ENCODE assay signal across 17 cellular contexts in the genomic region with DNA sequence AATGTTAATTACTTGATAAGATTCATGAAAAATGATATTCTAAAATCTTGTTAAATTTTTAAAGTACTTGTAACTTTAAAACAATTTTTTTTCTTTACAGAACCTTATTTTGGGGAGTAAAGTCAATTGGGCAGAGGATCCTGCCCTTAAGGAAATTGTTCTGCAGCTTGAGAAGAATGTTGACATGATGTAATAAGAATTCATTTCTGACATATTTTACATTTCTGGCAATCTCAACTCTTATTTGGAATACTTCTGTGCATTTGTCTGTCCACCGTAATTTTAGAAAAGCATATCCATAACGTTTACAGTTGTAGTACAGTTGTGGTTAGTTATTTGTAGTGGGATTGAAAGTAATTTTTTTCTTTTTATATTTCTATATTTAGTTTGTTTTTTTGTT. TPM values are rescaled to one million over a fixed set of nuclear protein-coding genes. Genes with fewer than 3 reads are reported as not detected.
DNase-seq lines count a peak whose midpoint lies in the region; ATAC-seq and TF ChIP-seq lines count a peak whose summit lies in the region.
"Had no signal": no experiment of that assay in that cellular context is flagged by ENCODE, and none has a peak within 500 bp of the region (broad histone marks: within the 10 kb centered on the region; RNA-seq: fewer than 3 reads in every experiment).

No MANE protein-coding gene starts in this region.

- H3K4me3 Mint-ChIP-seq in chondrocyte (ENCODE audit: unreplicated experiment) = no peak overlapping the region
- H3K4me3 Mint-ChIP-seq: CD8-positive, alpha-beta T cell had no signal

- H3K27ac ChIP-seq in GM23248 (no peak overlapping the region), tibial artery (no peak overlapping the region)
- H3K27ac ChIP-seq: BLaER1 treated with 17β-estradiol and CSF1 and Interleukin-3, amounts not matched to agents 10 nM and 100 nM had no signal

- H3K4me2 ChIP-seq in GM23248 (ENCODE audit: unreplicated experiment) = no peak overlapping the region
- H3K4me2 ChIP-seq: BLaER1 treated with 17β-estradiol and CSF1 and Interleukin-3, amounts not matched to agents 10 nM and 100 nM had no signal

- H3K9me2 ChIP-seq in GM23248 (ENCODE audit: insufficient read depth) = no peaks in the 10 kb centered on the region

- no peaks in the 10 kb centered on the region for H3K36me3 Mint-ChIP-seq in chondrocyte (ENCODE audit: low read depth)
- H3K36me3 Mint-ChIP-seq: CD8-positive, alpha-beta T cell had no signal

- H3K27me3 Mint-ChIP-seq in chondrocyte (ENCODE audit: low read depth) = no peaks in the 10 kb centered on the region

- no peaks in the 10 kb centered on the region for H4K20me1 ChIP-seq in GM23248 (ENCODE audit: insufficient read depth)
- H4K20me1 ChIP-seq: BLaER1 treated with 17β-estradiol and CSF1 and Interleukin-3, amounts not matched to agents 10 nM and 100 nM had no signal

- H3K9me3 Mint-ChIP-seq in chondrocyte (ENCODE audit: low read depth) = no peaks in the 10 kb centered on the region
- H3K9me3 Mint-ChIP-seq: CD8-positive, alpha-beta T cell had no signal

- peak overlapping the region; percentile 57; the same call in 1 of the 2 replicates for H2AFZ ChIP-seq in GM23248

- peaks cover 25% of the 10 kb centered on the region for H3K4me1 Mint-ChIP-seq in chondrocyte (ENCODE audit: low read depth)

- H3K36me3 ChIP-seq in GM23248 (ENCODE audit: low read depth) (no peaks in the 10 kb centered on the region), tibial artery (no peaks in the 10 kb centered on the region)

- H3K27me3 ChIP-seq in GM23248 (replicated peaks; ENCODE audit: insufficient read depth) (no peaks in the 10 kb centered on the region), tibial artery (no peaks in the 10 kb centered on the region)
- H3K27me3 ChIP-seq: BLaER1 treated with 17β-estradiol and CSF1 and Interleukin-3, amounts not matched to agents 10 nM and 100 nM had no signal

- H3K79me2 ChIP-seq in GM23248 (ENCODE audit: insufficient read depth) = no peaks in the 10 kb centered on the region

- TF ChIP-seq CTCF in chondrocyte (IDR thresholded peaks at IDR 0.05) = no peak
- TF ChIP-seq CTCF in tibial artery (IDR thresholded peaks at IDR 0.05) = no peak

- peak; percentile 8 for DNase-seq in AG08396 (ENCODE audit: low spot score)
- peak; percentile 17 for DNase-seq in GM23248
- no peak for DNase-seq in chondrocyte (ENCODE audit: low spot score)
- peak; percentile 63 for DNase-seq in iris pigment epithelial cell (ENCODE audit: low read depth)
- DNase-seq in tibial artery = no peak
- no peak for DNase-seq in posterior cingulate gyrus
- DNase-seq: CD8-positive, alpha-beta T cell; KBM-7; NCI-H1105 treated with DMSO at 0.1 percent for 48 hours; NCI-H1694; NCI-H2081 treated with DMSO at 0.1 percent for 48 hours; NCI-H446 treated with DMSO at 0.1 percent for 48 hours; NCI-H748 treated with DMSO at 0.1 percent for 48 hours; NK-92 treated with Interleukin-12 subunit alpha and Interleukin-12 subunit beta, amount 100 ng/mL, for 24 hours; Right ventricle myocardium superior had no signal

- no peak overlapping the region for H3K9ac ChIP-seq in GM23248
- H3K9ac ChIP-seq: BLaER1 treated with 17β-estradiol and CSF1 and Interleukin-3, amounts not matched to agents 10 nM and 100 nM had no signal

- H3F3A ChIP-seq in GM23248 (ENCODE audit: insufficient read depth) = 0 out of 2 replicates have a peak, but pooled peaks cover 7% of the 10 kb centered on the region

- H3K4me1 ChIP-seq in GM23248 (ENCODE audit: insufficient read depth) = peaks cover 21% of the 10 kb centered on the region
- peaks cover 0 to 4% (median 0%) of the 10 kb centered on the region in 4 donors for H3K4me1 ChIP-seq in tibial artery
- H3K4me1 ChIP-seq: BLaER1 treated with 17β-estradiol and CSF1 and Interleukin-3, amounts not matched to agents 10 nM and 100 nM had no signal

- H3K4me3 ChIP-seq in GM23248 (no peak overlapping the region), tibial artery (no peak overlapping the region)
- H3K4me3 ChIP-seq: BLaER1 treated with 17β-estradiol and CSF1 and Interleukin-3, amounts not matched to agents 10 nM and 100 nM had no signal

- no peaks in the 10 kb centered on the region for H3K9me3 ChIP-seq in GM23248 (ENCODE audit: low read depth)
- H3K9me3 ChIP-seq in tibial artery = no peaks in the 10 kb centered on the region
- H3K9me3 ChIP-seq: BLaER1 treated with 17β-estradiol and CSF1 and Interleukin-3, amounts not matched to agents 10 nM and 100 nM had no signal

- in situ Hi-C loops in GM23248 (cut with MboI) = no loop called here

- intact Hi-C loops in tibial artery (cut with DNase I; ENCODE audit: low total_unique reads) (loop anchor here (10.0 kb wide), 1 partner anchor 115 kb away; a partner anchor contains a TSS), posterior cingulate gyrus (cut with DNase I) (no loop called here)

- ATAC-seq in HG02938 (IDR thresholded peaks at IDR 0.05; ENCODE audit: unreplicated experiment) = no peak
- ATAC-seq: CD8-positive, alpha-beta T cell had no signal

- H3K27ac Mint-ChIP-seq in chondrocyte (ENCODE audit: unreplicated experiment) = peak overlapping the region; percentile 75
- H3K27ac Mint-ChIP-seq: CD8-positive, alpha-beta T cell had no signal

- 43 to 46% methylated on average over 2 of the region's 2 CpGs for WGBS in GM23248 (ENCODE audit: low coverage in 1 of 2, low lambda C conversion rate in 2 of 2, missing lambda C conversion rate in 2 of 2), 2 experiments

RNA-seq across cellular contexts. Expression of a gene that starts 20.2 kb away (rescaled TPM):
- total RNA-seq in GM23248 (2014; rRNA removed; shearing (Covaris generic)) = 14.7 and 16.7 TPM in 2 replicates
- polyA plus RNA-seq in GM23248 (2016; fragmentation: Nextera tagmentation; extraction: Ambion mirVana) = 11.0 and 12.5 TPM in 2 replicates
- 4.5 to 9.2 TPM (median 4.7 TPM) in 3 replicates for total RNA-seq in chondrocyte

RNA-seq across cellular contexts. Expression of a gene that starts 25.1 kb away (rescaled TPM):
- total RNA-seq in GM23248 (2014; rRNA removed; shearing (Covaris generic)) = 48.9 and 60.4 TPM in 2 replicates
- 55.7 and 58.9 TPM in 2 replicates for polyA plus RNA-seq in GM23248 (2016; fragmentation: Nextera tagmentation; extraction: Ambion mirVana)
- 32.0 to 42.9 TPM (median 40.0 TPM) in 3 replicates for total RNA-seq in chondrocyte

RNA-seq across cellular contexts. Expression of a gene that starts 42.7 kb away (rescaled TPM):
- 66.7 and 73.6 TPM in 2 replicates for total RNA-seq in GM23248 (2014; rRNA removed; shearing (Covaris generic))
- polyA plus RNA-seq in GM23248 (2016; fragmentation: Nextera tagmentation; extraction: Ambion mirVana) = 94.3 and 94.6 TPM in 2 replicates
- 18.9 to 34.5 TPM (median 29.5 TPM) in 3 replicates for total RNA-seq in chondrocyte

Comparison
In these comparisons a context has a peak if more than half of its experiments do, and no peak if none do; other contexts are left out.
1. DNase-seq: peak in AG08396 (single experiment), GM23248 (single experiment) and iris pigment epithelial cell (single experiment); none in chondrocyte (single experiment), tibial artery (0 of 2) and posterior cingulate gyrus (0 of 10).